11 cellular contexts compared by ENCODE assay signal in the genomic region with DNA sequence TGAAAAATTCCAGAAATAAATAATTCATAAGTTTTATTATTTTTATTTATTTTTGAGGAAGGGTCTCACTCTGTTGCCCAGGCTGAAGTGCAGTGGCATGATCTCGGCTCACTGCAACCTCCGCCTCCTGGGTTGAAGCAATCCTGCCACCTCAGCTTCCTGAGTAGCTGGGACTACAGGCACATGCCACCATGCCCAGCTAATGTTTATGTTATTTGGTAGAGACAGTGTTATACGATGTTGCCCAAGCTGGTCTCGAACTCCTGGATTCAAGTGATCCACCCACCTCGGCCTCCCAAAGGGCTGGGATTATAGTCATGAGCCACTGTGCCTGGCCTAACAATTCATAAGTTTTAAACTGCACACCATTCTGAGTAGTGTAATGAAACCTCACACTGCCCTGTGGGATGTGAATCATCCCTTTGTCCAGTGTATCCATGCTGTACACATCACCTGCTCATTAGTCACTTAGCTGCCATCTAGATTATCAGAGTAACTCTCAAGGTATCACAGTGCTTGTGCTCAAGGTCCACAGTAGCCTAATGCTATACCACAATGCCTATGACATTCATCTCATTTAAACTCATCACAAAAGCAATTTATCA. TPM values are rescaled to one million over a fixed set of nuclear protein-coding genes. Genes with fewer than 3 reads are reported as not detected.
A peak's percentile ranks its signal among the peaks of the same experiment; 100 is the strongest.
DNase-seq lines count a peak whose midpoint lies in the region; ATAC-seq, FAIRE-seq and TF ChIP-seq lines count a peak whose summit lies in the region.
"Had no signal": no experiment of that assay in that cellular context is flagged by ENCODE, and none has a peak within 500 bp of the region (broad histone marks: within the 10 kb centered on the region; RNA-seq: fewer than 3 reads in every experiment).

No MANE protein-coding gene starts in this region.

- no peaks in the 10 kb centered on the region for H4K20me1 ChIP-seq in GM12878 (ENCODE audit: control insufficient read depth, insufficient read depth)

- no peaks in the 10 kb centered on the region for H3K9me3 ChIP-seq in GM12878 (replicated peaks; ENCODE audit: control insufficient read depth, insufficient read depth, low read length)
- H3K9me3 ChIP-seq: sigmoid colon, vagina had no signal

- TF ChIP-seq CTCF in GM12878 (IDR thresholded peaks at IDR 0.05 in 2 of 3, conservative IDR thresholded peaks at IDR 0.05 in 1 of 3; ENCODE audit: control insufficient read depth in 2 of 3, extremely low read depth in 1 of 3, insufficient read depth in 1 of 3, low read depth in 3 of 3, low read length in 3 of 3) (no peak), coronary artery (IDR thresholded peaks at IDR 0.05) (no peak)

- no peak overlapping the region for H2AFZ ChIP-seq in GM12878 (ENCODE audit: control insufficient read depth, low read depth, low read length)

- H3K27ac ChIP-seq in GM12878 (ENCODE audit: control insufficient read depth, insufficient read depth) (no peak overlapping the region), coronary artery (no peak overlapping the region)
- H3K27ac ChIP-seq: sigmoid colon, vagina had no signal

- CTCF ChIA-PET in GM12878 (lab: Yijun Ruan, JAX): interaction anchor here (1.0 to 9.0 kb wide), 2 partner anchors 201 to 212 kb away, joined by 3 to 278 read pairs; no protein-coding TSS in a partner anchor

- no peak overlapping the region for H3K9ac ChIP-seq in GM12878 (ENCODE audit: control insufficient read depth, insufficient read depth, low read length)

- POLR2A ChIA-PET in GM12878 (lab: Charles Lee): no interaction called here

- no peak for TF ChIP-seq POLR2A in GM12878 (IDR thresholded peaks at IDR 0.05; ENCODE audit: low read depth, low read length)

- no peaks in the 10 kb centered on the region for H3K79me2 ChIP-seq in GM12878 (ENCODE audit: control insufficient read depth, insufficient read depth, low read length)

- 58% methylated on average over 5 of the region's 5 CpGs for WGBS in GM12878 (ENCODE audit: insufficient coverage, insufficient replicate concordance, low lambda C conversion rate, missing lambda C conversion rate)

- intact Hi-C loops in GM12878 (cut with micrococcal nuclease; ENCODE audit: unreplicated experiment): no loop called here

- peak; percentile 13 for FAIRE-seq in GM12878 (lab: Jason Lieb, UNC)

- no peak overlapping the region for H3K4me2 ChIP-seq in GM12878 (ENCODE audit: control insufficient read depth, insufficient read depth)

- H3K27me3 ChIP-seq in GM12878 (replicated peaks in 1 of 2; ENCODE audit: control insufficient read depth in 2 of 2, insufficient read depth in 2 of 2, low read length in 1 of 2): no peaks in the 10 kb centered on the region
- H3K27me3 ChIP-seq: sigmoid colon, vagina had no signal

- TF ChIP-seq EP300 in GM12878 (IDR thresholded peaks at IDR 0.05; ENCODE audit: borderline replicate concordance in 1 of 2, control insufficient read depth in 1 of 2, low read depth in 2 of 2, low read length in 2 of 2): no peak

- RAD21 ChIA-PET in GM12878 (lab: Charles Lee; ENCODE audit: unreplicated experiment): no interaction called here

- in situ Hi-C loops in GM12878 (cut with MboI): no loop called here

- ATAC-seq in GM12878: no peak
- no peak for ATAC-seq in HG02588 (IDR thresholded peaks at IDR 0.05; ENCODE audit: unreplicated experiment)

- peak; percentile 40 for DNase-seq in DMS53 treated with DMSO at 0.1 percent for 48 hours (lab: John Stamatoyannopoulos, UW; ENCODE audit: unreplicated experiment)
- peak; percentile 95 for DNase-seq in LHCN-M2 (ENCODE audit: low read depth)
- DNase-seq in GM12878 (ENCODE audit: low read depth, low spot score): no peak
- DNase-seq in myocyte (ENCODE audit: low read depth): peak; percentile 88
- no peak for DNase-seq in stimulated activated CD8-positive, alpha-beta memory T cell treated with anti-CD3 and anti-CD28 coated beads, Interleukin-4, amount 100 ng/mL, for 48 hours
- no peak for DNase-seq in coronary artery (ENCODE audit: low spot score)
- no peak for DNase-seq in NCI-H345 treated with DMSO at 0.1 percent for 48 hours (lab: John Stamatoyannopoulos, UW; ENCODE audit: unreplicated experiment)
- DNase-seq: NCI-H1930, sigmoid colon had no signal

- no peaks in the 10 kb centered on the region for H3K36me3 ChIP-seq in GM12878 (ENCODE audit: control insufficient read depth in 2 of 2, insufficient read depth in 2 of 2, low read length in 1 of 2)
- H3K36me3 ChIP-seq: sigmoid colon, vagina had no signal

- H3K4me1 ChIP-seq in GM12878 (ENCODE audit: control insufficient read depth, insufficient read depth, low read length): no peaks in the 10 kb centered on the region
- H3K4me1 ChIP-seq: sigmoid colon, vagina had no signal

- BruUV-seq in GM12878 (replicated peaks; lab: Mats Ljungman, UMichigan): no TSS peak

- SMC1A ChIA-PET in GM12878 (lab: Charles Lee; ENCODE audit: uncharacterized antibody, unreplicated experiment): interaction anchor here (8.5 kb wide), 1 partner anchor 212 kb away, joined by 195 read pairs; no protein-coding TSS in a partner anchor

- no peak for TF ChIP-seq RAD21 in GM12878 (IDR thresholded peaks at IDR 0.05; ENCODE audit: insufficient read depth, low read depth, low read length)

- H3K4me3 ChIP-seq in GM12878: no peak overlapping the region
- no peak overlapping the region for H3K4me3 ChIP-seq in coronary artery
- H3K4me3 ChIP-seq: sigmoid colon, vagina had no signal

TF ChIP-seq in GM12878, 131 proteins besides CTCF, POLR2A, EP300 and RAD21 (continues in another document):
- no peak for TF ChIP-seq SMARCA5 (IDR thresholded peaks at IDR 0.05)
- TF ChIP-seq, protein P1, sequence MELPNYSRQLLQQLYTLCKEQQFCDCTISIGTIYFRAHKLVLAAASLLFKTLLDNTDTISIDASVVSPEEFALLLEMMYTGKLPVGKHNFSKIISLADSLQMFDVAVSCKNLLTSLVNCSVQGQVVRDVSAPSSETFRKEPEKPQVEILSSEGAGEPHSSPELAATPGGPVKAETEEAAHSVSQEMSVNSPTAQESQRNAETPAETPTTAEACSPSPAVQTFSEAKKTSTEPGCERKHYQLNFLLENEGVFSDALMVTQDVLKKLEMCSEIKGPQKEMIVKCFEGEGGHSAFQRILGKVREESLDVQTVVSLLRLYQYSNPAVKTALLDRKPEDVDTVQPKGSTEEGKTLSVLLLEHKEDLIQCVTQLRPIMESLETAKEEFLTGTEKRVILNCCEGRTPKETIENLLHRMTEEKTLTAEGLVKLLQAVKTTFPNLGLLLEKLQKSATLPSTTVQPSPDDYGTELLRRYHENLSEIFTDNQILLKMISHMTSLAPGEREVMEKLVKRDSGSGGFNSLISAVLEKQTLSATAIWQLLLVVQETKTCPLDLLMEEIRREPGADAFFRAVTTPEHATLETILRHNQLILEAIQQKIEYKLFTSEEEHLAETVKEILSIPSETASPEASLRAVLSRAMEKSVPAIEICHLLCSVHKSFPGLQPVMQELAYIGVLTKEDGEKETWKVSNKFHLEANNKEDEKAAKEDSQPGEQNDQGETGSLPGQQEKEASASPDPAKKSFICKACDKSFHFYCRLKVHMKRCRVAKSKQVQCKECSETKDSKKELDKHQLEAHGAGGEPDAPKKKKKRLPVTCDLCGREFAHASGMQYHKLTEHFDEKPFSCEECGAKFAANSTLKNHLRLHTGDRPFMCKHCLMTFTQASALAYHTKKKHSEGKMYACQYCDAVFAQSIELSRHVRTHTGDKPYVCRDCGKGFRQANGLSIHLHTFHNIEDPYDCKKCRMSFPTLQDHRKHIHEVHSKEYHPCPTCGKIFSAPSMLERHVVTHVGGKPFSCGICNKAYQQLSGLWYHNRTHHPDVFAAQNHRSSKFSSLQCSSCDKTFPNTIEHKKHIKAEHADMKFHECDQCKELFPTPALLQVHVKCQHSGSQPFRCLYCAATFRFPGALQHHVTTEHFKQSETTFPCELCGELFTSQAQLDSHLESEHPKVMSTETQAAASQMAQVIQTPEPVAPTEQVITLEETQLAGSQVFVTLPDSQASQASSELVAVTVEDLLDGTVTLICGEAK (IDR thresholded peaks at IDR 0.05; ENCODE audit: borderline replicate concordance): no peak

RNA-seq across cellular contexts. Expression of gene RTKN2, which starts 17.9 kb away (rescaled TPM):
- 6.9 and 8.6 TPM in 2 replicates for total RNA-seq in LHCN-M2 (2014; rRNA removed)
- 3.4 TPM for polyA plus RNA-seq in LHCN-M2 (2012)
- not detected in 2 replicates for total RNA-seq in GM12878 (2013; cell fraction: nucleolus; rRNA removed)
- total RNA-seq in GM12878 (2014; rRNA removed): not detected in 2 replicates
- not detected in 2 replicates for total RNA-seq in GM12878 (2014; rRNA removed; fragmentation: Illumina TruSeq; extraction: Trizol)
- total RNA-seq in GM12878 (2021): 0.10 TPM in 1 of 2 replicates, not detected in the other
- polyA plus RNA-seq in GM12878 (2011; ENCODE audit: low read depth): not detected
- polyA plus RNA-seq in GM12878 (2011; rRNA removed): 0.01 TPM in 1 of 2 replicates, not detected in the other
- not detected in 2 replicates for polyA plus RNA-seq in GM12878 (2011; cell fraction: cytosol; rRNA removed)
- 0.01 and 0.03 TPM in 2 replicates for polyA plus RNA-seq in GM12878 (2011; cell fraction: nucleus; rRNA removed)
- polyA plus RNA-seq in GM12878 (2012): 0.08 TPM in 1 of 2 replicates, not detected in the other
- not detected in 2 replicates for polyA plus RNA-seq in GM12878 (2014; fragmentation: Illumina TruSeq; extraction: Trizol)
- not detected for polyA plus RNA-seq in GM12878 (2014; fragmentation: Nextera tagmentation; extraction: Ambion mirVana)
- polyA plus RNA-seq in GM12878 (2014; rRNA removed): not detected in 2 replicates
- polyA plus RNA-seq in GM12878 (2016; fragmentation: Nextera tagmentation; extraction: Ambion mirVana): not detected
- not detected in 2 replicates for polyA minus RNA-seq in GM12878 (2011; rRNA and poly(A)+ RNA removed)
- polyA minus RNA-seq in GM12878 (2011; cell fraction: cytosol; rRNA and poly(A)+ RNA removed): not detected in 2 replicates
- polyA minus RNA-seq in GM12878 (2011; cell fraction: nucleus; rRNA and poly(A)+ RNA removed): not detected in 2 replicates
- 3.8 and 5.4 TPM in 2 replicates for total RNA-seq in myocyte
- polyA plus RNA-seq in myocyte (2012): 6.2 TPM
- total RNA-seq: sigmoid colon had no signal

Comparison
In these comparisons a context has a peak if more than half of its experiments do, and no peak if none do; other contexts are left out.
1. DNase-seq: peak in DMS53 treated with DMSO at 0.1 percent for 48 hours (single experiment), LHCN-M2 (single experiment) and myocyte (single experiment); none in GM12878 (single experiment), stimulated activated CD8-positive, alpha-beta memory T cell treated with anti-CD3 and anti-CD28 coated beads, Interleukin-4, amount 100 ng/mL, for 48 hours (single experiment), coronary artery (single experiment) and NCI-H345 treated with DMSO at 0.1 percent for 48 hours (single experiment).